Comparison of ENCODE assay signal across 12 cellular contexts in the genomic region with DNA sequence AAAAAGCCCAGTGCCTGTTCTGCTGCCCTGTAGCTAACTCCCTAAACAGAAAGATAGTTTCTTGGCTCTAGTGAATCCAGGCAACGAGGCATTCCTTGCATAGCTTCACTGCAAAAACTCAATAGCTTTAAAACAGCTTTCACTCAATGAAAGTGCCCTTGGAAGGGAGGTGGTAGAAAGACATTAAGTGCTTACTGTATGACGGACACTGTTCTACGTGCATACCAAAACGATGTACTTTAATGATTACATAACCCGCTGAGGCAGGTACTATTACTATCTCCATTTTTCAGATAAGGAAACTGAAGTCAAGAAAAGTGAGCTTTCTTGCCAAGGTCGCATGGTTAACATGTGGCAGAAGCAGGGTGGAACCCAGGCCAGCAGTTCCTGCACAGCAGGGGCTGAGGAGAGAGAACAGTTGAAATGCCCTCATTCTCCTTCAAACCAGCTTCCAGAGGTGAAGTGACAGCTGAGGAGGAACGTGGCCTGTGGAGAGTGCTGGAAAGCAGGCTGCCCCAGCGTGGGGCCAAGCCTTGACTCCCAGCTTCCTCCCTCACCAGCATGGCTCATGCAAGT.
DNase-seq lines count a peak whose midpoint lies in the region; FAIRE-seq and TF ChIP-seq lines count a peak whose summit lies in the region.
"Had no signal": no experiment of that assay in that cellular context is flagged by ENCODE, and none has a peak within 500 bp of the region (broad histone marks: within the 10 kb centered on the region; RNA-seq: fewer than 3 reads in every experiment).

No MANE protein-coding gene starts in this region.

- peak overlapping the region; percentile 48 for H3K18ac ChIP-seq in H1 (ENCODE audit: extremely low read depth, low read length)
- no peak overlapping the region for H3K18ac ChIP-seq in mesendoderm (ENCODE audit: low read length)

- H3K23ac ChIP-seq in H1 (ENCODE audit: insufficient read length) (no peak overlapping the region), mesendoderm (ENCODE audit: low read length) (no peak overlapping the region)

- H4K8ac ChIP-seq in H1 (ENCODE audit: extremely low read depth, insufficient read depth, low read length) = no peak overlapping the region
- H4K8ac ChIP-seq in mesendoderm (ENCODE audit: low read depth, low read length) = no peak overlapping the region

- H3K79me1 ChIP-seq in H1 (ENCODE audit: low read depth, low read length) (no peaks in the 10 kb centered on the region), mesendoderm (ENCODE audit: low read length) (no peaks in the 10 kb centered on the region)

- H3K4me1 ChIP-seq in SJSA1 (replicated peaks) (peaks cover 27% of the 10 kb centered on the region), H1 (replicated peaks in 1 of 4; ENCODE audit: control insufficient read depth in 3 of 4, insufficient read depth in 4 of 4, low read length in 3 of 4) (peaks cover 0 to 17% (median 10%) of the 10 kb centered on the region in 4 experiments; a peak in 5 of 7 replicates), mesendoderm (ENCODE audit: control insufficient read depth, low read depth, low read length) (peaks cover 16% of the 10 kb centered on the region), tibial nerve (peaks cover 0 to 43% (median 16%) of the 10 kb centered on the region in 4 donors)

- no peak for TF ChIP-seq CTCF in H1 (IDR thresholded peaks at IDR 0.05; ENCODE audit: control extremely low read depth in 1 of 3, insufficient read depth in 1 of 3, low read depth in 1 of 3, low read length in 3 of 3)
- TF ChIP-seq CTCF in tibial nerve (IDR thresholded peaks at IDR 0.05) = no peak

- no peak for TF ChIP-seq RAD21 in H1 (IDR thresholded peaks at IDR 0.05 in 1 of 2, conservative IDR thresholded peaks at IDR 0.05 in 1 of 2; ENCODE audit: low read depth in 2 of 2, low read length in 2 of 2)

- no peak overlapping the region for H3K4me3 ChIP-seq in SJSA1
- H3K4me3 ChIP-seq in H1 (ENCODE audit: extremely low read depth in 1 of 4, insufficient read depth in 2 of 4, low read depth in 3 of 4, low read length in 4 of 4) = no peak overlapping the region
- H3K4me3 ChIP-seq in mesendoderm (ENCODE audit: low read length) = no peak overlapping the region
- H3K4me3 ChIP-seq in tibial nerve = no peak overlapping the region
- H3K4me3 ChIP-seq: HAP-1 had no signal

- H3K27ac ChIP-seq in SJSA1 = peak overlapping the region; percentile 43; the same call in 1 of the 2 replicates
- no peak overlapping the region for H3K27ac ChIP-seq in H1 (ENCODE audit: low read depth, low read length)
- no peak overlapping the region for H3K27ac ChIP-seq in mesendoderm (ENCODE audit: low read depth, low read length)
- H3K27ac ChIP-seq in tibial nerve = peak overlapping the region in 3 of 4 donors; percentile 47 to 84 (median 75)

- H4K5ac ChIP-seq in H1 (ENCODE audit: insufficient read length, low read depth, low read length) (no peak overlapping the region), mesendoderm (ENCODE audit: low read length) (no peak overlapping the region)

- TF ChIP-seq EP300 in H1 (IDR thresholded peaks at IDR 0.05; ENCODE audit: borderline replicate concordance in 1 of 2, low read depth in 2 of 2, low read length in 2 of 2) (no peak), tibial nerve (IDR thresholded peaks at IDR 0.05) (no peak)

- H3K4ac ChIP-seq in H1 (replicated peaks; ENCODE audit: insufficient read length, low read depth, low read length) (no peak overlapping the region), mesendoderm (ENCODE audit: low read depth, low read length) (no peak overlapping the region)

- DNase-seq in SJSA1 (ENCODE audit: low read depth in 1 of 2, low spot score in 2 of 2) (no peak), H1 (ENCODE audit: low read depth in 1 of 2, low spot score in 2 of 2) (no peak), mesendoderm (peak; percentile 66), tibial nerve (ENCODE audit: low spot score in 2 of 2) (no peak), UCSD-AML1 (lab: John Stamatoyannopoulos, UW; ENCODE audit: unreplicated experiment) (no peak), medulla oblongata (ENCODE audit: extremely low spot score) (no peak), GF-D8 (lab: John Stamatoyannopoulos, UW) (no peak)
- DNase-seq: activated naive CD4-positive, alpha-beta T cell; naive B cell; NCI-H1048 had no signal

- H3K4me2 ChIP-seq in H1 (ENCODE audit: insufficient read depth in 1 of 2, low read depth in 2 of 2, low read length in 2 of 2) (no peak overlapping the region), mesendoderm (ENCODE audit: low read length) (no peak overlapping the region)

- no peak overlapping the region for H2BK120ac ChIP-seq in H1 (replicated peaks; ENCODE audit: low read depth, low read length)
- H2BK120ac ChIP-seq in mesendoderm (ENCODE audit: low read depth, low read length) = no peak overlapping the region

- no peak overlapping the region for H2AFZ ChIP-seq in H1 (ENCODE audit: low read length)

- H2BK12ac ChIP-seq in H1 (ENCODE audit: low read depth, low read length) = peak overlapping the region; percentile 29; the same call in 1 of the 2 replicates

- H2AK5ac ChIP-seq in H1 (ENCODE audit: low read depth, low read length) = no peak overlapping the region; the same call in 1 of the 2 replicates
- no peak overlapping the region for H2AK5ac ChIP-seq in mesendoderm (ENCODE audit: low read length)

- no peaks in the 10 kb centered on the region for H3K23me2 ChIP-seq in H1 (ENCODE audit: low read depth, low read length)

- no peak for TF ChIP-seq POLR2A in H1 (IDR thresholded peaks at IDR 0.05; ENCODE audit: control extremely low read depth in 1 of 2, low read depth in 2 of 2, low read length in 2 of 2)
- TF ChIP-seq POLR2A in tibial nerve (IDR thresholded peaks at IDR 0.05) = no peak

- H3K9me3 ChIP-seq in SJSA1 (replicated peaks) (no peaks in the 10 kb centered on the region), H1 (ENCODE audit: insufficient read depth in 2 of 2, low read depth in 1 of 2, low read length in 1 of 2) (no peaks in the 10 kb centered on the region), tibial nerve (no peaks in the 10 kb centered on the region)
- H3K9me3 ChIP-seq: HAP-1 had no signal

- POLR2A ChIA-PET in H1 (lab: Charles Lee; ENCODE audit: partially characterized antibody) = interaction anchor here (0.6 to 2.1 kb wide), 3 partner anchors 9 to 252 kb away, joined by 3 to 5 read pairs (median 5); no protein-coding TSS in a partner anchor

- H3K79me2 ChIP-seq in H1 (ENCODE audit: control insufficient read depth in 1 of 2, insufficient read depth in 2 of 2, low read length in 2 of 2) (no peaks in the 10 kb centered on the region), mesendoderm (ENCODE audit: control insufficient read depth, insufficient read depth, low read length) (no peaks in the 10 kb centered on the region)

- H3K36me3 ChIP-seq in SJSA1 = no peaks in the 10 kb centered on the region
- no peaks in the 10 kb centered on the region for H3K36me3 ChIP-seq in H1 (ENCODE audit: control insufficient read depth in 2 of 4, insufficient read depth in 4 of 4, low read length in 3 of 4)
- no peaks in the 10 kb centered on the region for H3K36me3 ChIP-seq in mesendoderm (ENCODE audit: control insufficient read depth, insufficient read depth, low read length)
- H3K36me3 ChIP-seq in tibial nerve = no peaks in the 10 kb centered on the region
- H3K36me3 ChIP-seq: HAP-1 had no signal

- H3K9ac ChIP-seq in H1 (replicated peaks in 1 of 4; ENCODE audit: extremely low read depth in 1 of 4, low read depth in 3 of 4, low read length in 3 of 4) (no peak overlapping the region), mesendoderm (ENCODE audit: low read length) (no peak overlapping the region)

- H2BK5ac ChIP-seq in H1 (ENCODE audit: low read depth, low read length) (no peak overlapping the region; the same call in 1 of the 2 replicates), mesendoderm (ENCODE audit: low read length) (no peak overlapping the region)

- WGBS in H1 (ENCODE audit: extremely low coverage in 1 of 2, insufficient coverage in 1 of 2, insufficient read length in 1 of 2, insufficient replicate concordance in 2 of 2, low coverage in 1 of 2, low lambda C conversion rate in 2 of 2, missing lambda C conversion rate in 1 of 2), 2 experiments = 68% methylated on average over 8 of the region's 8 CpGs; no CpG with 5 or more reads in 1 of the 2 experiments
- no CpG with 5 or more reads among the region's 8 CpGs for WGBS in mesendoderm (ENCODE audit: extremely low coverage, insufficient coverage, low lambda C conversion rate)
- 49 to 50% methylated on average over 6 to 8 of the region's 8 CpGs for WGBS in tibial nerve, 2 donors

- CTCF ChIA-PET in H1 (lab: Charles Lee; ENCODE audit: partially characterized antibody) = interaction anchor here (0.6 to 10.3 kb wide), 18 partner anchors 8 to 298 kb away, joined by 3 to 187 read pairs (median 4); no protein-coding TSS in a partner anchor

- H3K56ac ChIP-seq in H1 (replicated peaks; ENCODE audit: insufficient read length, low read depth, low read length) (no peak overlapping the region), mesendoderm (ENCODE audit: low read length) (no peak overlapping the region)

- no peak overlapping the region for H4K91ac ChIP-seq in H1 (replicated peaks; ENCODE audit: insufficient read length, low read length)

- H3K27me3 ChIP-seq in SJSA1 (replicated peaks) = no peaks in the 10 kb centered on the region
- H3K27me3 ChIP-seq in H1 (replicated peaks in 1 of 4; ENCODE audit: control insufficient read depth in 3 of 4, extremely low read depth in 1 of 4, insufficient read depth in 3 of 4, low read length in 3 of 4) = no peaks in the 10 kb centered on the region
- no peaks in the 10 kb centered on the region for H3K27me3 ChIP-seq in mesendoderm (ENCODE audit: insufficient read depth, low read length, poor library complexity)
- H3K27me3 ChIP-seq in tibial nerve = no peaks in the 10 kb centered on the region

- no peaks in the 10 kb centered on the region for H4K20me1 ChIP-seq in H1 (replicated peaks in 1 of 2; ENCODE audit: control insufficient read depth in 1 of 2, insufficient read depth in 2 of 2, low read length in 2 of 2)

- no peak overlapping the region for H3K14ac ChIP-seq in H1 (ENCODE audit: insufficient read length)

- H2BK20ac ChIP-seq in H1 (ENCODE audit: low read length) = no peak overlapping the region

- FAIRE-seq in H1 (lab: Jason Lieb, UNC) = peak; percentile 48
- FAIRE-seq: TTC549 had no signal

- 0 out of 2 replicates have a peak overlapping the region, but pooled peaks have one; percentile 25 for H2BK15ac ChIP-seq in H1 (ENCODE audit: low read length)
- no peak overlapping the region for H2BK15ac ChIP-seq in mesendoderm (replicated peaks; ENCODE audit: low read depth)

TF ChIP-seq in H1, 55 proteins besides CTCF, POLR2A, EP300 and RAD21:
- TF ChIP-seq TEAD4 (IDR thresholded peaks at IDR 0.05; ENCODE audit: low read depth, low read length) = peak; percentile 64
- peak; percentile 20; the same call in 1 of the 2 replicates for TF ChIP-seq MAX (IDR thresholded peaks at IDR 0.05)
- TF ChIP-seq GABPA (IDR thresholded peaks at IDR 0.05; ENCODE audit: borderline replicate concordance, insufficient read depth, low read length) = no peak

Comparison
In these comparisons a context has a peak if more than half of its experiments do, and no peak if none do; other contexts are left out.
1. H3K27ac ChIP-seq: peak in SJSA1 (single experiment) and tibial nerve (3 of 4); none in H1 (single experiment) and mesendoderm (single experiment).